In the genomic region with DNA sequence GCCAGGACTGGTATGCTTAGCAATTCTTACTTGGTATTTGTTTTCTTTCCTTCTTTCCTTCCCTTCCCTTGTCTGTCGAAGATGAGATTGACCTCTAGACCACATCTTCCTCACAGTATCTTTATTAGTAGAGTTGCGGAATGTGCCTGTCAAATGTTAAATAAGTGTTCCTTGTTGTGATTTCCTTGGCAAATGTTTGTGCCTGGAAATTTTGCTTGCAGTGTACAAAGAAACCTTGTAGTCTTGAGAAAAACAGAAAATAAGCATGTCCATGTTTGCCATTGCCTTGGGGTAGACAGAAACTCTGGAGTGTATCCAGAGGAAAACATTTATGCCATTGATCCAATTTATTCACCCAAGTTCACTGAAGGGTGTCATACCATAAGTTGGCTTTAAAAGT, we compare ENCODE assay signal across 26 cellular contexts.
"Had no signal": no experiment of that assay in that cellular context is flagged by ENCODE, and none has a peak within 500 bp of the region (broad histone marks: within the 10 kb centered on the region; RNA-seq: fewer than 3 reads in every experiment).

No MANE protein-coding gene starts in this region.

- H3K27me3 ChIP-seq: left lung, neural progenitor cell, neutrophil, ovary, spleen, thyroid gland, upper lobe of right lung had no signal

- H3K4me3 ChIP-seq: left lung, lower lobe of right lung, neural progenitor cell, ovary, skin epidermis, spleen, thyroid gland, upper lobe of right lung had no signal

- H3K4me1 ChIP-seq: left lung, lower lobe of right lung, neural progenitor cell, spleen, thyroid gland, upper lobe of right lung had no signal

- H3K27ac ChIP-seq: left lung, lower lobe of right lung, neural progenitor cell, neutrophil, ovary, skin epidermis, spleen, thyroid gland, upper lobe of right lung had no signal

- H3K9me3 ChIP-seq: lower lobe of right lung, neutrophil, ovary, thyroid gland, upper lobe of right lung had no signal

- H3K36me3 ChIP-seq: left lung, lower lobe of right lung, neural progenitor cell, neutrophil, ovary, spleen, thyroid gland, upper lobe of right lung had no signal

- DNase-seq: hypothalamus; immature natural killer cell; kidney; left colon; left lung; lower lobe of right lung; mammary epithelial cell; mesenchymal stem cell; naive B cell; natural killer cell; nephron progenitor cell; occipital lobe; ovary; retina; right cardiac atrium; spleen; stimulated activated CD4-positive, alpha-beta T cell treated with anti-CD3 and anti-CD28 coated beads, Interleukin-4, amount 100 ng/mL, for 24 hours; stimulated activated naive CD4-positive, alpha-beta T cell; stimulated activated naive CD8-positive, alpha-beta T cell treated with anti-CD3 and anti-CD28 coated beads, Interleukin-15, amount 100 ng/mL, for 72 hours; substantia nigra; thyroid gland; trophoblast cell; upper lobe of right lung had no signal
